ENCODE assay signal across 18 cellular contexts in the genomic region with DNA sequence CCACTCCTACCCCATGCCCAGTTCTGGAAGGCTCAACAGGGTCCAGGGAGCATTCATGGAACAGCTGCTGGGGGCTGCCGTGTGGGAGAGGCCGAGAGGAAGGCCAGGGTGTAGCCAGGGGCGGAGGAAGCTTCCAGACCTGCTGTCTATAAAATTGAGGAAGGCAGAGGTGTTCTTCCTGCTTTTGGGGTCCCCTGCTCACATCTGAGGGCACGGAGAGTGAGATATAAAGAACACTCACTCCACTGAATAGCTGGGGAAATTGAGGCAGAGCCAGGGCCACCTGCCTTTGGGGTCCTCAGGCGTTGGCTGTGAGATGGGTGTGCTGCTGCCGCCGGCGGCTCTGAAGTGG. TPM values are rescaled to one million over a fixed set of nuclear protein-coding genes. Genes with fewer than 3 reads are reported as not detected.
DNase-seq lines count a peak whose midpoint lies in the region; TF ChIP-seq lines count a peak whose summit lies in the region.
"Had no signal": no experiment of that assay in that cellular context is flagged by ENCODE, and none has a peak within 500 bp of the region (broad histone marks: within the 10 kb centered on the region; RNA-seq: fewer than 3 reads in every experiment).

No MANE protein-coding gene starts in this region.

- H3K4me1 Mint-ChIP-seq in chondrocyte (ENCODE audit: low read depth): peaks cover 5% of the 10 kb centered on the region
- H3K4me1 Mint-ChIP-seq: naive B cell had no signal

- no peak overlapping the region for H3K4me3 ChIP-seq in mammary epithelial cell (replicated peaks in 1 of 3; ENCODE audit: insufficient read depth in 1 of 3, low read depth in 2 of 3, low read length in 3 of 3)
- H3K4me3 ChIP-seq in neutrophil (ENCODE audit: low read depth in 1 of 2, low read length in 1 of 2): peak overlapping the region in 1 of 2 experiments; percentile 39
- H3K4me3 ChIP-seq in transverse colon: no peak overlapping the region
- H3K4me3 ChIP-seq: GM23338, smooth muscle cell had no signal

- H3K9ac ChIP-seq in mammary epithelial cell (ENCODE audit: insufficient read depth, low read length): no peak overlapping the region

- TF ChIP-seq POLR2A in transverse colon (IDR thresholded peaks at IDR 0.05): no peak

- 90% methylated on average over 6 of the region's 8 CpGs for WGBS in mammary epithelial cell (ENCODE audit: low coverage, missing lambda C conversion rate)
- WGBS in transverse colon (ENCODE audit: low coverage in 1 of 2), 2 donors: 72% methylated on average over 8 of the region's 8 CpGs; no CpG with 5 or more reads in 1 of the 2 donors

- no peaks in the 10 kb centered on the region for H3K27me3 ChIP-seq in mammary epithelial cell (ENCODE audit: insufficient read depth, low read length)
- no peaks in the 10 kb centered on the region for H3K27me3 ChIP-seq in neutrophil
- H3K27me3 ChIP-seq in transverse colon: no peaks in the 10 kb centered on the region

- peaks cover 73% of the 10 kb centered on the region for H3K4me1 ChIP-seq in mammary epithelial cell (ENCODE audit: insufficient read depth, low read length)
- H3K4me1 ChIP-seq in neutrophil (ENCODE audit: control insufficient read depth in 1 of 2, insufficient read depth in 1 of 2, low read depth in 1 of 2, low read length in 1 of 2): peaks cover 67 to 92% of the 10 kb centered on the region in 2 experiments
- peaks cover 46 to 80% (median 61%) of the 10 kb centered on the region in 4 donors for H3K4me1 ChIP-seq in transverse colon

- H3K4me3 Mint-ChIP-seq in chondrocyte (ENCODE audit: unreplicated experiment): no peak overlapping the region
- H3K4me3 Mint-ChIP-seq: GM23338, memory B cell, naive B cell had no signal

- H3K27ac ChIP-seq in mammary epithelial cell (ENCODE audit: insufficient read depth, low read depth, low read length) (no peak overlapping the region), neutrophil (peak overlapping the region; percentile 89), transverse colon (peak overlapping the region in 3 of 4 donors; percentile 30 to 79 (median 48))

- BruUV-seq in mammary epithelial cell (replicated peaks; lab: Mats Ljungman, UMichigan): no TSS peak

- DNase-seq in NCI-H1092 (lab: John Stamatoyannopoulos, UW) (peak; percentile 33), mammary epithelial cell (no peak), transverse colon (no peak), GM20000 (ENCODE audit: low spot score) (no peak), chondrocyte (ENCODE audit: low spot score) (no peak)
- DNase-seq in effector CD8-positive, alpha-beta T cell (lab: John Stamatoyannopoulos, UW): no peak
- DNase-seq: activated effector memory CD4-positive, alpha-beta T cell treated with anti-CD3 and anti-CD28 coated beads, Interleukin-2, amount 50 U/mL, for 16 hours; amniotic stem cell; central memory CD4-positive, alpha-beta T cell; naive B cell; NCI-H2081; NK-92 treated with Interleukin-12 subunit alpha and Interleukin-12 subunit beta, amount 100 ng/mL, for 24 hours; posterior cingulate gyrus; stimulated activated CD8-positive, alpha-beta memory T cell treated with anti-CD3 and anti-CD28 coated beads, Interleukin-4, amount 100 ng/mL, for 48 hours had no signal

- H3K36me3 Mint-ChIP-seq in chondrocyte (ENCODE audit: low read depth): no peaks in the 10 kb centered on the region
- H3K36me3 Mint-ChIP-seq: memory B cell, naive B cell had no signal

- H4K20me1 ChIP-seq in mammary epithelial cell (ENCODE audit: insufficient read depth, low read length): no peaks in the 10 kb centered on the region

- peak overlapping the region; percentile 15 for H3K4me2 ChIP-seq in mammary epithelial cell (ENCODE audit: insufficient read depth, low read depth, low read length)
- H3K4me2 ChIP-seq: GM23338, smooth muscle cell had no signal

- in situ Hi-C loops in mammary epithelial cell (cut with MboI; ENCODE audit: low sequenced_read_pairs in 2 of 2) (no loop called here), transverse colon (cut with MboI; ENCODE audit: low pct_ligation_motif_present in 1 of 4, low pct_unique_long_range_greater_than_20kb in 1 of 4, low sequenced_read_pairs in 3 of 4) (no loop called here)

- no peak for TF ChIP-seq EP300 in transverse colon (IDR thresholded peaks at IDR 0.05; ENCODE audit: low read depth)

- H3K27me3 Mint-ChIP-seq in chondrocyte (ENCODE audit: low read depth): no peaks in the 10 kb centered on the region
- H3K27me3 Mint-ChIP-seq: memory B cell, naive B cell had no signal

- H3K79me2 ChIP-seq in mammary epithelial cell (ENCODE audit: insufficient read depth, low read length): peaks cover 95% of the 10 kb centered on the region

- CTCF ChIA-PET in mammary epithelial cell (lab: Charles Lee; ENCODE audit: low non-redundant PET): no interaction called here

- TF ChIP-seq CTCF in mammary epithelial cell (conservative IDR thresholded peaks at IDR 0.05 in 1 of 2, IDR thresholded peaks at IDR 0.05 in 1 of 2; ENCODE audit: extremely low read depth in 1 of 2, insufficient read depth in 1 of 2, low read depth in 1 of 2, low read length in 2 of 2) (no peak), neutrophil (IDR thresholded peaks at IDR 0.05) (no peak), transverse colon (IDR thresholded peaks at IDR 0.05) (no peak), GM20000 (IDR thresholded peaks at IDR 0.05; ENCODE audit: extremely low read depth, missing control alignments) (no peak), chondrocyte (IDR thresholded peaks at IDR 0.05) (no peak)

- H3K27ac Mint-ChIP-seq in chondrocyte (ENCODE audit: unreplicated experiment): no peak overlapping the region
- H3K27ac Mint-ChIP-seq: GM23338, memory B cell had no signal

- no peaks in the 10 kb centered on the region for H3K9me3 Mint-ChIP-seq in chondrocyte (ENCODE audit: low read depth)
- H3K9me3 Mint-ChIP-seq: GM23338, memory B cell, naive B cell had no signal

- H3K9me3 ChIP-seq in mammary epithelial cell (replicated peaks; ENCODE audit: insufficient read depth, low read length): no peaks in the 10 kb centered on the region
- H3K9me3 ChIP-seq in neutrophil: no peaks in the 10 kb centered on the region
- no peaks in the 10 kb centered on the region for H3K9me3 ChIP-seq in transverse colon

- intact Hi-C loops in mammary epithelial cell (cut with micrococcal nuclease): no loop called here
- intact Hi-C loops in transverse colon (cut with DNase I; ENCODE audit: low total_unique reads): no loop called here

- no peak overlapping the region for H2AFZ ChIP-seq in mammary epithelial cell (ENCODE audit: low read depth, low read length)
- H2AFZ ChIP-seq: GM23338 had no signal

- H3K36me3 ChIP-seq in mammary epithelial cell (ENCODE audit: insufficient read depth, low read length) (no peaks in the 10 kb centered on the region), neutrophil (peaks cover 7% of the 10 kb centered on the region), transverse colon (no peaks in the 10 kb centered on the region)

- dilution Hi-C loops in mammary epithelial cell (cut with HindIII; ENCODE audit: low sequenced_read_pairs): loop anchor here (5.0 kb wide), 3 partner anchors 58 to 97 kb away; no protein-coding TSS in a partner anchor

RNA-seq across cellular contexts. Expression of a gene that starts 32.7 kb away (rescaled TPM):
- 10 to 100 TPM; 31.0 to 39.2 TPM for total RNA-seq in mammary epithelial cell
- polyA plus RNA-seq in mammary epithelial cell: 25.2 TPM
- polyA minus RNA-seq in mammary epithelial cell: 28.5 TPM
- total RNA-seq in transverse colon: 10 to 100 TPM; 27.3 to 70.5 (median 58.6) TPM
- 27.3 to 28.2 TPM (median 27.9 TPM) in 3 replicates for total RNA-seq in chondrocyte
